2 cellular contexts compared by ENCODE assay signal in the genomic region with DNA sequence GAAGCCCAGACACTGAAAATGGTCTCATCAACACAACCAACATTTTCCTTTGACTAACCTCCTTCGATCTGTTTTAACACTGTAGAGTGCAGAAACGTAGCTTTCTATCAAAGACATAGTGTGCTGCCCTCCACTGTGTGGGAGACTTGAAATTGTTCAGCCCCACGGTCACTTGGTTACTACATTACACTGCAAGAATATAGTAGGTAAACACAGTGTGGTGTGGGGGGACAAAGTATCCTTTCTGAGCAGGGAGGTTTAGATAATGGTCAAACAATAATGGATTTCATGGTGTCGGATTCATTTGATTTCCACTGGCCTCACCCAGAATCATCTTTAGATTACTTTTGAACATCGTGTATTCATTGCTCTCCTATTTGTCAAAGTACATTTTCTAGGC.
TF ChIP-seq lines count a peak whose summit lies in the region.

No MANE protein-coding gene starts in this region.

TF ChIP-seq in SK-N-SH, 30 proteins besides CTCF, POLR2A, EP300 and RAD21 (continued from another document):
- no peak for TF ChIP-seq ZBTB33 (IDR thresholded peaks at IDR 0.05; ENCODE audit: borderline replicate concordance, low read depth)
- no peak for TF ChIP-seq IRF3 (IDR thresholded peaks at IDR 0.05; ENCODE audit: low read depth, low read length)
- TF ChIP-seq TEAD4 (IDR thresholded peaks at IDR 0.05; ENCODE audit: borderline replicate concordance, insufficient read depth), result no peak
- no peak for TF ChIP-seq NFIC (IDR thresholded peaks at IDR 0.05; ENCODE audit: borderline replicate concordance)
- no peak for TF ChIP-seq FOXM1 (IDR thresholded peaks at IDR 0.05; ENCODE audit: low read depth)
- no peak for TF ChIP-seq JUND (IDR thresholded peaks at IDR 0.05)
- TF ChIP-seq SMC3 (IDR thresholded peaks at IDR 0.05; ENCODE audit: low read depth, low read length), result no peak
- no peak for TF ChIP-seq EZH2phosphoT487 (IDR thresholded peaks at IDR 0.05; ENCODE audit: borderline replicate concordance, low read depth)

TF ChIP-seq in SK-N-SH treated with all-trans-retinoic acid at 6 μM for 48 hours, 23 proteins besides CTCF, POLR2A, EP300 and RAD21 (continued from another document):
- TF ChIP-seq CSRNP3 (CRISPR knock-in tag; IDR thresholded peaks at IDR 0.05) (no peak), ZFP30 (CRISPR knock-in tag; IDR thresholded peaks at IDR 0.05) (no peak), TCF4 (CRISPR knock-in tag; IDR thresholded peaks at IDR 0.05; ENCODE audit: borderline replicate concordance) (no peak), RARB (CRISPR knock-in tag; IDR thresholded peaks at IDR 0.05) (no peak), ZNF565 (CRISPR knock-in tag; conservative IDR thresholded peaks at IDR 0.05; ENCODE audit: low read depth) (no peak), TSHZ2 (CRISPR knock-in tag; IDR thresholded peaks at IDR 0.05) (no peak), POU6F1 (CRISPR knock-in tag; IDR thresholded peaks at IDR 0.05; ENCODE audit: borderline replicate concordance, low read depth) (no peak), GLIS3 (CRISPR knock-in tag; IDR thresholded peaks at IDR 0.05) (no peak), SNAI2 (CRISPR knock-in tag; IDR thresholded peaks at IDR 0.05) (no peak), ARNTL (CRISPR knock-in tag; IDR thresholded peaks at IDR 0.05; ENCODE audit: borderline replicate concordance, low read depth) (no peak), BACH2 (CRISPR knock-in tag; IDR thresholded peaks at IDR 0.05; ENCODE audit: borderline replicate concordance) (no peak), ESRRG (CRISPR knock-in tag; IDR thresholded peaks at IDR 0.05) (no peak), ISL1 (CRISPR knock-in tag; IDR thresholded peaks at IDR 0.05) (no peak), TOX (CRISPR knock-in tag; IDR thresholded peaks at IDR 0.05; ENCODE audit: borderline replicate concordance) (no peak)
- TF ChIP-seq, protein P1, sequence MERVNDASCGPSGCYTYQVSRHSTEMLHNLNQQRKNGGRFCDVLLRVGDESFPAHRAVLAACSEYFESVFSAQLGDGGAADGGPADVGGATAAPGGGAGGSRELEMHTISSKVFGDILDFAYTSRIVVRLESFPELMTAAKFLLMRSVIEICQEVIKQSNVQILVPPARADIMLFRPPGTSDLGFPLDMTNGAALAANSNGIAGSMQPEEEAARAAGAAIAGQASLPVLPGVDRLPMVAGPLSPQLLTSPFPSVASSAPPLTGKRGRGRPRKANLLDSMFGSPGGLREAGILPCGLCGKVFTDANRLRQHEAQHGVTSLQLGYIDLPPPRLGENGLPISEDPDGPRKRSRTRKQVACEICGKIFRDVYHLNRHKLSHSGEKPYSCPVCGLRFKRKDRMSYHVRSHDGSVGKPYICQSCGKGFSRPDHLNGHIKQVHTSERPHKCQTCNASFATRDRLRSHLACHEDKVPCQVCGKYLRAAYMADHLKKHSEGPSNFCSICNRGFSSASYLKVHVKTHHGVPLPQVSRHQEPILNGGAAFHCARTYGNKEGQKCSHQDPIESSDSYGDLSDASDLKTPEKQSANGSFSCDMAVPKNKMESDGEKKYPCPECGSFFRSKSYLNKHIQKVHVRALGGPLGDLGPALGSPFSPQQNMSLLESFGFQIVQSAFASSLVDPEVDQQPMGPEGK (CRISPR knock-in tag; IDR thresholded peaks at IDR 0.05; ENCODE audit: borderline replicate concordance), result no peak
